ENCODE assay signal across 8 cellular contexts in the genomic region with DNA sequence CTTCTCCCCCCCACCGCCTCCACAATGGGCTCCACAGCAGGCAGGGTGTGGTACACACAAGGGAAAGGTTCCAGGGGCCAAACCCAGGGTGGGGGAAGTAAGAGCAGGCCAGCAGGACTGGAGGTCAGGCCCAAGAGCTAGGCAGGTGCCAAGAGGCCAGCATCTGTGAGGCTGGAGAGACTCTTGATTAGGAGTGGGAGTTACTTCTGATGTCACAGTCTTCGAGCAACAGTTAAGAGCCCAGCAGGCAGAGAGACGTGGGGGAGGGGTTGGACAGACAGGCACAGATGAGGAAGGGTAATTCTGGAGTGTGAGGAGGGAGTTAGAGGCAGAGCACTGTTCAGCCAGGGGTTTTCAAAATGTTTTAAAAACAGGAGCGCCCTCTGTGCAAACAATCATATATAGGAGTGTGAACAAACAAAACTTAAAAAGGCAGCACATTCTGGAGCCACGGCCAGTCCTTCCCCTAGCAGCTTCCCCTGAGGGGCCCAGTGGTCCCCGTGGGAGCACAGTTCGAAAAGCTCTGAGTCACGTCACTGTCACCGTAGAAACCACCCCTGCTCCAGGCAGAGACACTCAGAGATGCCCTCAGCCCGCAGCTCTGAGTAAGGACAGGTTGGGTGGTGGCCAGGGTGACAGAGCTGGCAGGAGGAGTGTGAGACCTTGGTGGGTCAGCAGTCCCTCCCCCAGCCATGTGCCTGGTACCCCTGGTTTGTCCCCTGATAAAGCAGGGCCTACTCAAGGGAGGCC. TPM values are rescaled to one million over a fixed set of nuclear protein-coding genes. Genes with fewer than 3 reads are reported as not detected.
DNase-seq lines count a peak whose midpoint lies in the region; ATAC-seq, FAIRE-seq and TF ChIP-seq lines count a peak whose summit lies in the region.

No MANE protein-coding gene starts in this region.

- no peaks in the 10 kb centered on the region for H4K20me1 ChIP-seq in GM23248 (ENCODE audit: insufficient read depth)

- H3K9me3 ChIP-seq in GM23248 (ENCODE audit: low read depth) (no peaks in the 10 kb centered on the region), kidney (ENCODE audit: control insufficient read depth in 1 of 2, low read length in 2 of 2) (no peaks in the 10 kb centered on the region)

- H3K9me3 Mint-ChIP-seq in stimulated activated naive CD8-positive, alpha-beta T cell treated with anti-CD3 and anti-CD28 coated beads, Interleukin-15, Interleukin-2, amounts not matched to agents 100 ng/mL and 50 ng/mL, for 24 hours = no peaks in the 10 kb centered on the region

- H3F3A ChIP-seq in GM23248 (ENCODE audit: insufficient read depth) = peaks cover 13% of the 10 kb centered on the region

- peaks cover 24% of the 10 kb centered on the region for H3K4me1 Mint-ChIP-seq in stimulated activated naive CD8-positive, alpha-beta T cell treated with anti-CD3 and anti-CD28 coated beads, Interleukin-15, Interleukin-2, amounts not matched to agents 100 ng/mL and 50 ng/mL, for 24 hours (ENCODE audit: low read depth)

- no peak for ATAC-seq in HG03159 (IDR thresholded peaks at IDR 0.05; ENCODE audit: unreplicated experiment)

- H3K36me3 Mint-ChIP-seq in stimulated activated naive CD8-positive, alpha-beta T cell treated with anti-CD3 and anti-CD28 coated beads, Interleukin-15, Interleukin-2, amounts not matched to agents 100 ng/mL and 50 ng/mL, for 24 hours (ENCODE audit: low read depth) = peaks cover 4% of the 10 kb centered on the region

- H3K27me3 ChIP-seq in GM23248 (replicated peaks; ENCODE audit: insufficient read depth) = no peaks in the 10 kb centered on the region

- peak overlapping the region; percentile 75 for H3K9ac ChIP-seq in GM23248
- no peak overlapping the region for H3K9ac ChIP-seq in kidney (ENCODE audit: low read length in 2 of 2)

- peak overlapping the region; percentile 34; the same call in 1 of the 2 replicates for H2AFZ ChIP-seq in GM23248

- DNase-seq in COLO829 (ENCODE audit: low spot score) (peak; percentile 13), GM23248 (peak; percentile 98), NCI-H345 (lab: John Stamatoyannopoulos, UW) (peak; percentile 64), astrocyte of the hippocampus (ENCODE audit: low read depth, low spot score) (peak; percentile 81), kidney (peak; percentile 81)
- DNase-seq in effector CD4-positive, alpha-beta T cell = no peak

- H3K36me3 ChIP-seq in GM23248 (ENCODE audit: low read depth) = no peaks in the 10 kb centered on the region
- H3K36me3 ChIP-seq in kidney (ENCODE audit: control insufficient read depth in 1 of 2, insufficient read depth in 2 of 2, low read length in 2 of 2) = no peaks in the 10 kb centered on the region

- no peak for TF ChIP-seq CTCF in kidney (IDR thresholded peaks at IDR 0.05; ENCODE audit: borderline replicate concordance, extremely low read depth, insufficient read depth)

- peak overlapping the region; percentile 87 for H3K27ac Mint-ChIP-seq in stimulated activated naive CD8-positive, alpha-beta T cell treated with anti-CD3 and anti-CD28 coated beads, Interleukin-15, Interleukin-2, amounts not matched to agents 100 ng/mL and 50 ng/mL, for 24 hours

- in situ Hi-C loops in GM23248 (cut with MboI) = loop anchor here (5.0 kb wide), 1 partner anchor 52 kb away; no protein-coding TSS in a partner anchor

- intact Hi-C loops in kidney (cut with DNase I) = no loop called here

- no peak for FAIRE-seq in kidney (lab: Jason Lieb, UNC)

- 1 to 2% methylated on average over 10 of the region's 10 CpGs for whole genome bisulfite sequencing in GM23248 (ENCODE audit: low coverage in 1 of 2, low lambda C conversion rate in 2 of 2, missing lambda C conversion rate in 2 of 2), 2 experiments

- no peaks in the 10 kb centered on the region for H3K79me2 ChIP-seq in GM23248 (ENCODE audit: insufficient read depth)

- H3K4me3 ChIP-seq in GM23248 = peak overlapping the region; percentile 23; the same call in 1 of the 2 replicates
- no peak overlapping the region for H3K4me3 ChIP-seq in kidney (ENCODE audit: low read length in 2 of 2)

- H3K9me2 ChIP-seq in GM23248 (ENCODE audit: insufficient read depth) = no peaks in the 10 kb centered on the region

- H3K27me3 Mint-ChIP-seq in stimulated activated naive CD8-positive, alpha-beta T cell treated with anti-CD3 and anti-CD28 coated beads, Interleukin-15, Interleukin-2, amounts not matched to agents 100 ng/mL and 50 ng/mL, for 24 hours = no peaks in the 10 kb centered on the region

- H3K4me2 ChIP-seq in GM23248 (ENCODE audit: unreplicated experiment) = peak overlapping the region; percentile 51

- H3K4me1 ChIP-seq in GM23248 (ENCODE audit: insufficient read depth) = peaks cover 30% of the 10 kb centered on the region
- peaks cover 0 to 3% of the 10 kb centered on the region in 2 donors for H3K4me1 ChIP-seq in kidney (ENCODE audit: control insufficient read depth in 1 of 2, insufficient read depth in 1 of 2, low read depth in 1 of 2, low read length in 2 of 2)

- H3K27ac ChIP-seq in GM23248 (peak overlapping the region; percentile 95), kidney (ENCODE audit: low read depth in 2 of 2, low read length in 2 of 2) (peak overlapping the region; percentile 57 to 59)

- peak overlapping the region; percentile 33 for H3K4me3 Mint-ChIP-seq in stimulated activated naive CD8-positive, alpha-beta T cell treated with anti-CD3 and anti-CD28 coated beads, Interleukin-15, Interleukin-2, amounts not matched to agents 100 ng/mL and 50 ng/mL, for 24 hours

RNA-seq across cellular contexts. Expression of a gene that starts 55.6 kb away (rescaled TPM):
- total RNA-seq in GM23248 (2014; rRNA removed; shearing (Covaris generic)) = 8.5 and 12.9 TPM in 2 replicates
- polyA plus RNA-seq in GM23248 (2016; fragmentation: Nextera tagmentation; extraction: Ambion mirVana) (20.0 and 23.7 TPM in 2 replicates), kidney (ENCODE audit: insufficient read depth, low read depth, low replicate concordance) (19.3 TPM)
- total RNA-seq in kidney = 29.8 TPM
